ENCODE assay signal across 18 cellular contexts in genomic region chr1:24500448-24501048, GRCh38. TPM values are rescaled to one million over a fixed set of nuclear protein-coding genes. Genes with fewer than 3 reads are reported as not detected.
DNase-seq lines count a peak whose midpoint lies in the region; ATAC-seq and TF ChIP-seq lines count a peak whose summit lies in the region.
"Had no signal": no experiment of that assay in that cellular context is flagged by ENCODE, and none has a peak within 500 bp of the region (broad histone marks: within the 10 kb centered on the region; RNA-seq: fewer than 3 reads in every experiment).

No MANE protein-coding gene starts in this region.

- H3K4me1 Mint-ChIP-seq in activated CD8-positive, alpha-beta memory T cell treated with anti-CD3 and anti-CD28 coated beads, Interleukin-2, amount 10 ng/mL, durations not matched to agents 7 days and 5 days, result peaks cover 52% of the 10 kb centered on the region
- peaks cover 56% of the 10 kb centered on the region for H3K4me1 Mint-ChIP-seq in activated naive CD8-positive, alpha-beta T cell (ENCODE audit: low read depth)
- H3K4me1 Mint-ChIP-seq in progenitor cell of endocrine pancreas (ENCODE audit: low read depth), result peaks cover 25% of the 10 kb centered on the region
- H3K4me1 Mint-ChIP-seq in stimulated activated naive B cell treated with anti-CD40 and anti-IgM and Interleukin-4, amounts not matched to agents 10 μg/mL and 1 μg/mL and 100 μg/mL, for 72 hours, result peaks cover 18 to 38% of the 10 kb centered on the region in 2 donors

- no peak overlapping the region for H3K4me3 Mint-ChIP-seq in activated CD8-positive, alpha-beta memory T cell treated with anti-CD3 and anti-CD28 coated beads, Interleukin-2, amount 10 ng/mL, durations not matched to agents 7 days and 5 days
- peak overlapping the region; percentile 89 for H3K4me3 Mint-ChIP-seq in activated naive CD8-positive, alpha-beta T cell
- peak overlapping the region; percentile 63 for H3K4me3 Mint-ChIP-seq in progenitor cell of endocrine pancreas (ENCODE audit: low read depth)
- no peak overlapping the region for H3K4me3 Mint-ChIP-seq in stimulated activated naive B cell treated with anti-CD40 and anti-IgM and Interleukin-4, amounts not matched to agents 10 μg/mL and 1 μg/mL and 100 μg/mL, for 72 hours

- peak overlapping the region; percentile 96 for H3K27ac Mint-ChIP-seq in activated CD8-positive, alpha-beta memory T cell treated with anti-CD3 and anti-CD28 coated beads, Interleukin-2, amount 10 ng/mL, durations not matched to agents 7 days and 5 days
- peak overlapping the region; percentile 54 for H3K27ac Mint-ChIP-seq in activated naive CD8-positive, alpha-beta T cell
- no peak overlapping the region for H3K27ac Mint-ChIP-seq in progenitor cell of endocrine pancreas
- H3K27ac Mint-ChIP-seq in stimulated activated naive B cell treated with anti-CD40 and anti-IgM and Interleukin-4, amounts not matched to agents 10 μg/mL and 1 μg/mL and 100 μg/mL, for 72 hours, result no peak overlapping the region

- no peaks in the 10 kb centered on the region for H3K36me3 ChIP-seq in KOPT-K1 (ENCODE audit: insufficient read depth, low read length)
- H3K36me3 ChIP-seq: esophagus squamous epithelium, prostate gland, spleen, uterus had no signal

- H3K36me3 Mint-ChIP-seq in activated CD8-positive, alpha-beta memory T cell treated with anti-CD3 and anti-CD28 coated beads, Interleukin-2, amount 10 ng/mL, durations not matched to agents 7 days and 5 days, result peaks cover 12% of the 10 kb centered on the region
- peaks cover 3% of the 10 kb centered on the region for H3K36me3 Mint-ChIP-seq in activated naive CD8-positive, alpha-beta T cell
- H3K36me3 Mint-ChIP-seq in progenitor cell of endocrine pancreas (ENCODE audit: insufficient read depth), result no peaks in the 10 kb centered on the region
- no peaks in the 10 kb centered on the region for H3K36me3 Mint-ChIP-seq in stimulated activated naive B cell treated with anti-CD40 and anti-IgM and Interleukin-4, amounts not matched to agents 10 μg/mL and 1 μg/mL and 100 μg/mL, for 72 hours

- DNase-seq in activated CD8-positive, alpha-beta memory T cell treated with anti-CD3 and anti-CD28 coated beads, Interleukin-2, amount 10 ng/mL, durations not matched to agents 7 days and 5 days, result no peak
- DNase-seq in activated CD8-positive, alpha-beta memory T cell treated with anti-CD3 and anti-CD28 coated beads, Interleukin-2, amount 50 U/mL, for 4 hours, result no peak
- DNase-seq in progenitor cell of endocrine pancreas (ENCODE audit: low spot score, unreplicated experiment) (no peak), NCI-H1436 treated with DMSO at 0.1 percent for 48 hours (lab: John Stamatoyannopoulos, UW) (no peak)
- DNase-seq in stimulated activated naive B cell treated with anti-CD40 and anti-IgM and Interleukin-4, amounts not matched to agents 10 μg/mL and 1 μg/mL and 100 μg/mL, for 72 hours, result no peak
- DNase-seq: activated gamma-delta T cell; dorsolateral prefrontal cortex; esophagus squamous epithelium; NCI-H345; stimulated activated naive CD4-positive, alpha-beta T cell treated with Interleukin-2 at 50 U/mL for 16 hours; uterus had no signal

- no peak for TF ChIP-seq CTCF in progenitor cell of endocrine pancreas (IDR thresholded peaks at IDR 0.05; ENCODE audit: unreplicated experiment)

- no peaks in the 10 kb centered on the region for H3K9me3 ChIP-seq in KOPT-K1 (ENCODE audit: insufficient read depth, low read length, poor library complexity, severe bottlenecking)
- H3K9me3 ChIP-seq: esophagus squamous epithelium, prostate gland, spleen, uterus had no signal

- H3K9me3 Mint-ChIP-seq in activated CD8-positive, alpha-beta memory T cell treated with anti-CD3 and anti-CD28 coated beads, Interleukin-2, amount 10 ng/mL, durations not matched to agents 7 days and 5 days (ENCODE audit: low read depth), result no peaks in the 10 kb centered on the region
- H3K9me3 Mint-ChIP-seq in activated naive CD8-positive, alpha-beta T cell (ENCODE audit: low read depth), result no peaks in the 10 kb centered on the region
- H3K9me3 Mint-ChIP-seq in progenitor cell of endocrine pancreas (ENCODE audit: low read depth), result no peaks in the 10 kb centered on the region
- no peaks in the 10 kb centered on the region for H3K9me3 Mint-ChIP-seq in stimulated activated naive B cell treated with anti-CD40 and anti-IgM and Interleukin-4, amounts not matched to agents 10 μg/mL and 1 μg/mL and 100 μg/mL, for 72 hours

- H3K27me3 Mint-ChIP-seq in activated CD8-positive, alpha-beta memory T cell treated with anti-CD3 and anti-CD28 coated beads, Interleukin-2, amount 10 ng/mL, durations not matched to agents 7 days and 5 days, result no peaks in the 10 kb centered on the region
- H3K27me3 Mint-ChIP-seq in activated naive CD8-positive, alpha-beta T cell, result no peaks in the 10 kb centered on the region
- no peaks in the 10 kb centered on the region for H3K27me3 Mint-ChIP-seq in progenitor cell of endocrine pancreas
- H3K27me3 Mint-ChIP-seq in stimulated activated naive B cell treated with anti-CD40 and anti-IgM and Interleukin-4, amounts not matched to agents 10 μg/mL and 1 μg/mL and 100 μg/mL, for 72 hours, result no peaks in the 10 kb centered on the region

- no peak for ATAC-seq in activated CD8-positive, alpha-beta memory T cell treated with anti-CD3 and anti-CD28 coated beads, Interleukin-2, amount 10 ng/mL, durations not matched to agents 7 days and 5 days
- no peak for ATAC-seq in stimulated activated naive B cell treated with anti-CD40 and anti-IgM and Interleukin-4, amounts not matched to agents 10 μg/mL and 1 μg/mL and 100 μg/mL, for 72 hours (replicated peaks)
- no peak for ATAC-seq in HG03025 (IDR thresholded peaks at IDR 0.05; ENCODE audit: low FRiP score, unreplicated experiment)
- ATAC-seq: Right ventricle myocardium inferior had no signal

- CTCF ChIA-PET in activated CD8-positive, alpha-beta memory T cell treated with anti-CD3 and anti-CD28 coated beads, Interleukin-2, amount 10 ng/mL, durations not matched to agents 7 days and 5 days (lab: Charles Lee), result interaction anchor here (1.0 to 7.0 kb wide), 6 partner anchors 17 to 87 kb away, joined by 3 to 72 read pairs (median 6); partner anchors contain the start of genes NIPAL3 and STPG1

- peak overlapping the region; percentile 83 for H3K27ac ChIP-seq in KOPT-K1 (ENCODE audit: low read depth, low read length, poor library complexity, severe bottlenecking)
- H3K27ac ChIP-seq: uterus had no signal

RNA-seq across cellular contexts. Expression of gene RCAN3, which starts 2.1 kb away (rescaled TPM):
- total RNA-seq in activated CD8-positive, alpha-beta memory T cell treated with anti-CD3 and anti-CD28 coated beads, Interleukin-2, amount 10 ng/mL, durations not matched to agents 7 days and 5 days, result 10 to 100 TPM; 23.9 to 30.6 TPM
- total RNA-seq in progenitor cell of endocrine pancreas, result 31.0 and 32.5 TPM in 2 replicates

RNA-seq across cellular contexts. Expression of gene NCMAP, which starts 55.3 kb away (rescaled TPM):
- not detected for total RNA-seq in activated CD8-positive, alpha-beta memory T cell treated with anti-CD3 and anti-CD28 coated beads, Interleukin-2, amount 10 ng/mL, durations not matched to agents 7 days and 5 days
- total RNA-seq in progenitor cell of endocrine pancreas, result 1.3 and 1.7 TPM in 2 replicates
- total RNA-seq: T-helper 2 cell treated with Interferon-gamma antibody and Interleukin-4, amounts not matched to agents 100 ng/mL and 5 ng/mL, for 36 hours had no signal

Comparison
In these comparisons a context has a peak if more than half of its experiments do, and no peak if none do; other contexts are left out.
1. H3K27ac Mint-ChIP-seq: peak in activated CD8-positive, alpha-beta memory T cell treated with anti-CD3 and anti-CD28 coated beads, Interleukin-2, amount 10 ng/mL, durations not matched to agents 7 days and 5 days (single experiment) and activated naive CD8-positive, alpha-beta T cell (single experiment); none in progenitor cell of endocrine pancreas (single experiment) and stimulated activated naive B cell treated with anti-CD40 and anti-IgM and Interleukin-4, amounts not matched to agents 10 μg/mL and 1 μg/mL and 100 μg/mL, for 72 hours (single experiment).
2. H3K4me3 Mint-ChIP-seq: peak in activated naive CD8-positive, alpha-beta T cell (single experiment) and progenitor cell of endocrine pancreas (single experiment); none in activated CD8-positive, alpha-beta memory T cell treated with anti-CD3 and anti-CD28 coated beads, Interleukin-2, amount 10 ng/mL, durations not matched to agents 7 days and 5 days (single experiment) and stimulated activated naive B cell treated with anti-CD40 and anti-IgM and Interleukin-4, amounts not matched to agents 10 μg/mL and 1 μg/mL and 100 μg/mL, for 72 hours (0 of 2).